ENCODE assay signal across 2 cellular contexts in the genomic region with DNA sequence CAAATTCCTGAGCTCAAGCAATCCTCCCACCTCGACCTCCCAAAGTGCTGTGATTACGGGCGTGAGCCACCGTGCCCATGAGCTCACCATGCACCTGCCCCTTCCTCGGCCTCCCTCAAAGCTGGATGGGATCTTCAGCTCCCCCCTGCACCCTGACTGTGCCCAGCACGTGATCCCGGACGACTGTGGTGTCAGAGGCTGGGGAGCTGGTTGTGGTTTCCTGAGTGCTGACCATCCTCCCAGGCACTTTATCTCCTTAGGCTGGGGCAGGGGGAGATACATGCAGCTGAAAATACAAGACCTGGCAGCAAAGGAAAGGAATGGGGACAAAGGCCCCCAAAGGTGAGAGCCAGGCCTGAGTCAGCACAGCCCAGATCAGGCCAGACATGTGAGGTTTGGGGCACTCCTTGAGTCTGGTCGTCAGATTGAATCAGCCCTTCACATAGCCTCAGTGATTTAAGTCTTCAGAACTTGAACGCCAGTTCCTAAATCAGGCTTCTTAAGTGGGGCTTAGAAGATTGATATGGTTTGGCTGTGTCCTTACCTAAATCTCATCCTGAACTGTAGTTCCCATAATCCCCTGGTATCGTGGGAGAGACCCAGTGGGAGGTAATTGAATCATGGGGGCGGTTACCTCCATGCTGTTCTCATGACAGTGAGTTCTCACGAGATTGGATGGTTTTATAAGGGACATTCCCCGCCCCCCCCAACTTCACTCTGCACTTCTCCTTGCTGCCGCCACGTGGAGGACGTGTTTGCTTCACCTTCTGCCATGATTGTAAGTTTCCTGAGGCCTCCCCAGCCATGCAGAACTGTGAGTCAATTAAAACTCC.
A peak's percentile ranks its signal among the peaks of the same experiment; 100 is the strongest.
TF ChIP-seq lines count a peak whose summit lies in the region.

No MANE protein-coding gene starts in this region.

TF ChIP-seq in A549, 52 proteins besides CTCF, POLR2A, EP300 and RAD21:
- TF ChIP-seq, protein P1, sequence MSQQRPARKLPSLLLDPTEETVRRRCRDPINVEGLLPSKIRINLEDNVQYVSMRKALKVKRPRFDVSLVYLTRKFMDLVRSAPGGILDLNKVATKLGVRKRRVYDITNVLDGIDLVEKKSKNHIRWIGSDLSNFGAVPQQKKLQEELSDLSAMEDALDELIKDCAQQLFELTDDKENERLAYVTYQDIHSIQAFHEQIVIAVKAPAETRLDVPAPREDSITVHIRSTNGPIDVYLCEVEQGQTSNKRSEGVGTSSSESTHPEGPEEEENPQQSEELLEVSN (IDR thresholded peaks at IDR 0.05; ENCODE audit: borderline replicate concordance, low read depth), result 0 out of 2 replicates have a peak, but pooled peaks have one; percentile 23
- TF ChIP-seq EHMT2 (IDR thresholded peaks at IDR 0.05; ENCODE audit: low read depth) (no peak), RNF2 (IDR thresholded peaks at IDR 0.05; ENCODE audit: borderline replicate concordance, low read depth) (no peak), TFCP2L1 (CRISPR knock-in tag; IDR thresholded peaks at IDR 0.05) (no peak), TP53 (CRISPR knock-in tag; IDR thresholded peaks at IDR 0.05) (no peak), CHD2 (IDR thresholded peaks at IDR 0.05; ENCODE audit: low read length, partially characterized antibody) (peak; percentile 85), RCOR1 (IDR thresholded peaks at IDR 0.05; ENCODE audit: low read depth, low read length) (no peak), MAFK (IDR thresholded peaks at IDR 0.05; ENCODE audit: partially characterized antibody) (peak; percentile 2)
- TF ChIP-seq, protein P2, sequence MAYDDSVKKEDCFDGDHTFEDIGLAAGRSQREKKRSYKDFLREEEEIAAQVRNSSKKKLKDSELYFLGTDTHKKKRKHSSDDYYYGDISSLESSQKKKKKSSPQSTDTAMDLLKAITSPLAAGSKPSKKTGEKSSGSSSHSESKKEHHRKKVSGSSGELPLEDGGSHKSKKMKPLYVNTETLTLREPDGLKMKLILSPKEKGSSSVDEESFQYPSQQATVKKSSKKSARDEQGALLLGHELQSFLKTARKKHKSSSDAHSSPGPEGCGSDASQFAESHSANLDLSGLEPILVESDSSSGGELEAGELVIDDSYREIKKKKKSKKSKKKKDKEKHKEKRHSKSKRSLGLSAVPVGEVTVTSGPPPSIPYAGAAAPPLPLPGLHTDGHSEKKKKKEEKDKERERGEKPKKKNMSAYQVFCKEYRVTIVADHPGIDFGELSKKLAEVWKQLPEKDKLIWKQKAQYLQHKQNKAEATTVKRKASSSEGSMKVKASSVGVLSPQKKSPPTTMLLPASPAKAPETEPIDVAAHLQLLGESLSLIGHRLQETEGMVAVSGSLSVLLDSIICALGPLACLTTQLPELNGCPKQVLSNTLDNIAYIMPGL (CRISPR knock-in tag; IDR thresholded peaks at IDR 0.05; ENCODE audit: borderline replicate concordance), result no peak
- TF ChIP-seq, protein P3, sequence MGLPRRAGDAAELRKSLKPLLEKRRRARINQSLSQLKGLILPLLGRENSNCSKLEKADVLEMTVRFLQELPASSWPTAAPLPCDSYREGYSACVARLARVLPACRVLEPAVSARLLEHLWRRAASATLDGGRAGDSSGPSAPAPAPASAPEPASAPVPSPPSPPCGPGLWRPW (IDR thresholded peaks at IDR 0.05), result no peak
- TF ChIP-seq, protein P4, sequence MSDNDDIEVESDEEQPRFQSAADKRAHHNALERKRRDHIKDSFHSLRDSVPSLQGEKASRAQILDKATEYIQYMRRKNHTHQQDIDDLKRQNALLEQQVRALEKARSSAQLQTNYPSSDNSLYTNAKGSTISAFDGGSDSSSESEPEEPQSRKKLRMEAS (IDR thresholded peaks at IDR 0.05), result peak; percentile 64
- TF ChIP-seq, protein P5, sequence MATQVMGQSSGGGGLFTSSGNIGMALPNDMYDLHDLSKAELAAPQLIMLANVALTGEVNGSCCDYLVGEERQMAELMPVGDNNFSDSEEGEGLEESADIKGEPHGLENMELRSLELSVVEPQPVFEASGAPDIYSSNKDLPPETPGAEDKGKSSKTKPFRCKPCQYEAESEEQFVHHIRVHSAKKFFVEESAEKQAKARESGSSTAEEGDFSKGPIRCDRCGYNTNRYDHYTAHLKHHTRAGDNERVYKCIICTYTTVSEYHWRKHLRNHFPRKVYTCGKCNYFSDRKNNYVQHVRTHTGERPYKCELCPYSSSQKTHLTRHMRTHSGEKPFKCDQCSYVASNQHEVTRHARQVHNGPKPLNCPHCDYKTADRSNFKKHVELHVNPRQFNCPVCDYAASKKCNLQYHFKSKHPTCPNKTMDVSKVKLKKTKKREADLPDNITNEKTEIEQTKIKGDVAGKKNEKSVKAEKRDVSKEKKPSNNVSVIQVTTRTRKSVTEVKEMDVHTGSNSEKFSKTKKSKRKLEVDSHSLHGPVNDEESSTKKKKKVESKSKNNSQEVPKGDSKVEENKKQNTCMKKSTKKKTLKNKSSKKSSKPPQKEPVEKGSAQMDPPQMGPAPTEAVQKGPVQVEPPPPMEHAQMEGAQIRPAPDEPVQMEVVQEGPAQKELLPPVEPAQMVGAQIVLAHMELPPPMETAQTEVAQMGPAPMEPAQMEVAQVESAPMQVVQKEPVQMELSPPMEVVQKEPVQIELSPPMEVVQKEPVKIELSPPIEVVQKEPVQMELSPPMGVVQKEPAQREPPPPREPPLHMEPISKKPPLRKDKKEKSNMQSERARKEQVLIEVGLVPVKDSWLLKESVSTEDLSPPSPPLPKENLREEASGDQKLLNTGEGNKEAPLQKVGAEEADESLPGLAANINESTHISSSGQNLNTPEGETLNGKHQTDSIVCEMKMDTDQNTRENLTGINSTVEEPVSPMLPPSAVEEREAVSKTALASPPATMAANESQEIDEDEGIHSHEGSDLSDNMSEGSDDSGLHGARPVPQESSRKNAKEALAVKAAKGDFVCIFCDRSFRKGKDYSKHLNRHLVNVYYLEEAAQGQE (IDR thresholded peaks at IDR 0.05), result peak; percentile 83

TF ChIP-seq in K562, 482 proteins besides CTCF, POLR2A, EP300 and RAD21 (continues in another document):
- no peak for TF ChIP-seq PTTG1 (tag; IDR thresholded peaks at IDR 0.05; ENCODE audit: low read depth)
- TF ChIP-seq E2F3 (CRISPR knock-in tag; IDR thresholded peaks at IDR 0.05), result no peak
- no peak for TF ChIP-seq DDX20 (tag; IDR thresholded peaks at IDR 0.05; ENCODE audit: low read depth)
- no peak for TF ChIP-seq ZNF584 (CRISPR knock-in tag; IDR thresholded peaks at IDR 0.05; ENCODE audit: low read depth)
- TF ChIP-seq JUNB (CRISPR knock-in tag; conservative IDR thresholded peaks at IDR 0.05), result no peak
- no peak for TF ChIP-seq CBX5 (IDR thresholded peaks at IDR 0.05; ENCODE audit: borderline replicate concordance, low read depth)
- TF ChIP-seq, protein P6, sequence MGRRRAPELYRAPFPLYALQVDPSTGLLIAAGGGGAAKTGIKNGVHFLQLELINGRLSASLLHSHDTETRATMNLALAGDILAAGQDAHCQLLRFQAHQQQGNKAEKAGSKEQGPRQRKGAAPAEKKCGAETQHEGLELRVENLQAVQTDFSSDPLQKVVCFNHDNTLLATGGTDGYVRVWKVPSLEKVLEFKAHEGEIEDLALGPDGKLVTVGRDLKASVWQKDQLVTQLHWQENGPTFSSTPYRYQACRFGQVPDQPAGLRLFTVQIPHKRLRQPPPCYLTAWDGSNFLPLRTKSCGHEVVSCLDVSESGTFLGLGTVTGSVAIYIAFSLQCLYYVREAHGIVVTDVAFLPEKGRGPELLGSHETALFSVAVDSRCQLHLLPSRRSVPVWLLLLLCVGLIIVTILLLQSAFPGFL (CRISPR knock-in tag; IDR thresholded peaks at IDR 0.05), result no peak
- TF ChIP-seq ZNF507 (tag; conservative IDR thresholded peaks at IDR 0.05), result no peak
- 0 out of 4 replicates have a peak, but pooled peaks of 1 of the 2 experiments have one; percentile 17 for TF ChIP-seq MAZ (CRISPR knock-in tag; conservative IDR thresholded peaks at IDR 0.05 in 1 of 2, IDR thresholded peaks at IDR 0.05 in 1 of 2)
- TF ChIP-seq NBN (IDR thresholded peaks at IDR 0.05; ENCODE audit: low read depth), result no peak
- TF ChIP-seq HDAC2 (IDR thresholded peaks at IDR 0.05), result peak; percentile 57; the same call in 1 of the 2 replicates
- no peak for TF ChIP-seq FUS (optimal IDR thresholded peaks at IDR 0.05; ENCODE audit: low read depth, low read length)
- TF ChIP-seq ELF4 (CRISPR knock-in tag; IDR thresholded peaks at IDR 0.05), result no peak
- no peak for TF ChIP-seq ZNF134 (CRISPR knock-in tag; conservative IDR thresholded peaks at IDR 0.05)
- no peak for TF ChIP-seq ZNF41 (CRISPR knock-in tag; conservative IDR thresholded peaks at IDR 0.05)
- TF ChIP-seq, protein P7, sequence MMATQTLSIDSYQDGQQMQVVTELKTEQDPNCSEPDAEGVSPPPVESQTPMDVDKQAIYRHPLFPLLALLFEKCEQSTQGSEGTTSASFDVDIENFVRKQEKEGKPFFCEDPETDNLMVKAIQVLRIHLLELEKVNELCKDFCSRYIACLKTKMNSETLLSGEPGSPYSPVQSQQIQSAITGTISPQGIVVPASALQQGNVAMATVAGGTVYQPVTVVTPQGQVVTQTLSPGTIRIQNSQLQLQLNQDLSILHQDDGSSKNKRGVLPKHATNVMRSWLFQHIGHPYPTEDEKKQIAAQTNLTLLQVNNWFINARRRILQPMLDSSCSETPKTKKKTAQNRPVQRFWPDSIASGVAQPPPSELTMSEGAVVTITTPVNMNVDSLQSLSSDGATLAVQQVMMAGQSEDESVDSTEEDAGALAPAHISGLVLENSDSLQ (IDR thresholded peaks at IDR 0.05), result no peak; the same call in 1 of the 2 replicates
- TF ChIP-seq GTF2F1 (IDR thresholded peaks at IDR 0.05; ENCODE audit: low read depth, low read length), result 0 out of 2 replicates have a peak, but pooled peaks have one; percentile 44
- TF ChIP-seq ZNF263 (CRISPR knock-in tag; IDR thresholded peaks at IDR 0.05; ENCODE audit: borderline replicate concordance), result no peak
- TF ChIP-seq RFX1 (IDR thresholded peaks at IDR 0.05), result peak; percentile 30; the same call in 1 of the 2 replicates
- no peak for TF ChIP-seq MTA1 (IDR thresholded peaks at IDR 0.05; ENCODE audit: borderline replicate concordance)
- no peak for TF ChIP-seq NELFE (IDR thresholded peaks at IDR 0.05; ENCODE audit: insufficient read depth, insufficient read length)
- TF ChIP-seq BHLHE40 (IDR thresholded peaks at IDR 0.05; ENCODE audit: low read length), result no peak
- no peak for TF ChIP-seq GATAD2B (IDR thresholded peaks at IDR 0.05; ENCODE audit: borderline replicate concordance)
- TF ChIP-seq HDAC6 (IDR thresholded peaks at IDR 0.05; ENCODE audit: low read depth, low read length), result no peak
- TF ChIP-seq ZNF778 (CRISPR knock-in tag; IDR thresholded peaks at IDR 0.05), result no peak
- no peak for TF ChIP-seq STAT5B (CRISPR knock-in tag; IDR thresholded peaks at IDR 0.05)
- TF ChIP-seq ZNF668 (CRISPR knock-in tag; IDR thresholded peaks at IDR 0.05), result no peak
- no peak for TF ChIP-seq NFYB (IDR thresholded peaks at IDR 0.05; ENCODE audit: extremely low read depth, insufficient read length)
- no peak for TF ChIP-seq SAP30 (IDR thresholded peaks at IDR 0.05; ENCODE audit: borderline replicate concordance, insufficient read depth, low read depth, low read length, poor library complexity, severe bottlenecking)
- TF ChIP-seq, protein P8, sequence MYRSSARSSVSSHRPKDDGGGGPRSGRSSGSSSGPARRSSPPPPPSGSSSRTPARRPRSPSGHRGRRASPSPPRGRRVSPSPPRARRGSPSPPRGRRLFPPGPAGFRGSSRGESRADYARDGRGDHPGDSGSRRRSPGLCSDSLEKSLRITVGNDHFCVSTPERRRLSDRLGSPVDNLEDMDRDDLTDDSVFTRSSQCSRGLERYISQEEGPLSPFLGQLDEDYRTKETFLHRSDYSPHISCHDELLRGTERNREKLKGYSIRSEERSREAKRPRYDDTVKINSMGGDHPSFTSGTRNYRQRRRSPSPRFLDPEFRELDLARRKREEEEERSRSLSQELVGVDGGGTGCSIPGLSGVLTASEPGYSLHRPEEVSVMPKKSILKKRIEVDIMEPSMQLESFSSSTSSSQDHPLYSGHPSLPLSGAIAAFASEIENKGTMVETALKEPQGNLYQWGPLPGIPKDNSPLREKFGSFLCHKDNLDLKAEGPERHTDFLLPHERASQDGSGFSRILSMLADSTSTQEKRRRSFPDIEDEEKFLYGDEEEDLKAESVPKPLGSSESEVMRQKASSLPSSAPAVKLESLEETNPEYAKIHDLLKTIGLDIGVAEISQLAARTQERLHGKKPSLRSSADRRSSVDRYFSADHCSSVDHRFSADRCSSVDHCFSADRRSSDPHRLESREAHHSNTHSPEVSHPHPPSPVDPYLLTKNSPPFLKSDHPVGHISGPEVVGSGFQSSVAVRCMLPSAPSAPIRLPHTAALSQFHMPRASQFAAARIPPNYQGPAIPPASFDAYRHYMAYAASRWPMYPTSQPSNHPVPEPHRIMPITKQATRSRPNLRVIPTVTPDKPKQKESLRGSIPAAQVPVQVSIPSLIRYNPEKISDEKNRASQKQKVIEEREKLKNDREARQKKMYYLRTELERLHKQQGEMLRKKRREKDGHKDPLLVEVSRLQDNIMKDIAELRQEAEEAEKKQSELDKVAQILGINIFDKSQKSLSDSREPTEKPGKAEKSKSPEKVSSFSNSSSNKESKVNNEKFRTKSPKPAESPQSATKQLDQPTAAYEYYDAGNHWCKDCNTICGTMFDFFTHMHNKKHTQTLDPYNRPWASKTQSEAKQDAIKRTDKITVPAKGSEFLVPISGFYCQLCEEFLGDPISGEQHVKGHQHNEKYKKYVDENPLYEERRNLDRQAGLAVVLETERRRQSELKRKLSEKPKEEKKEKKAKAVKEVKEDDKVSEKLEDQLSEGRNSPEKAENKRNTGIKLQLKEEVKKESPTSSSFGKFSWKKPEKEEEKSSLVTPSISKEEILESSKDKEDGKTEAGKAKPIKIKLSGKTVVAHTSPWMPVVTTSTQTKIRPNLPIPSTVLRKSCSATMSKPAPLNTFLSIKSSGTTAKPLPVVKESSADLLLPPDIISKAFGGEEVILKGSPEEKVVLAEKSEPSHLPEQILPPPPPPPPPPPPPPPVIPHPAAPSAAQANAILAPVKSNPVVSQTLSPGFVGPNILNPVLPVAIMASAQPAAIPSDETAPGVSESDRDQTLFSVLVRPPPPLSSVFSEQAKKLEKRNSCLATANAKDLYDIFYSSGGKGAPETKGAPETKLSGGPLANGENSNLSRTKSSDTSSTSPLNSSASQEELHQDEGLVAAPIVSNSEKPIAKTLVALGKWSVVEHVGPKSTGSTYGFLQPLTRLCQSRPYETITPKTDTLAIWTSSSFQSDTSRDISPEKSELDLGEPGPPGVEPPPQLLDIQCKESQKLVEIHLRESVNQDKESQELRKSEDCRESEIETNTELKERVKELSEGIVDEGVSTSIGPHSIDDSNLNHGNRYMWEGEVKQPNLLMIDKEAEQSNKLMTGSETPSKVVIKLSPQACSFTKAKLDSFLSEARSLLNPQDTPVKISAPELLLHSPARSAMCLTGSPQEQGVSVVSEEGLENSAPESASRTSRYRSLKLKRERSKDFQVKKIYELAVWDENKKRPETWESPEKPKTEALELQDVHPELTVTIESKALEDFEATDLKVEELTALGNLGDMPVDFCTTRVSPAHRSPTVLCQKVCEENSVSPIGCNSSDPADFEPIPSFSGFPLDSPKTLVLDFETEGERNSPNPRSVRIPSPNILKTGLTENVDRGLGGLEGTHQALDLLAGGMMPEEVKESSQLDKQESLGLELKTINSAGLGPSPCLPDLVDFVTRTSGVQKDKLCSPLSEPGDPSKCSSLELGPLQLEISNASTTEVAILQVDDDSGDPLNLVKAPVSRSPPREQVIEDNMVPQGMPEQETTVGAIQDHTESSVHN (IDR thresholded peaks at IDR 0.05; ENCODE audit: borderline replicate concordance in 1 of 2, low read depth in 1 of 2), result no peak
- TF ChIP-seq, protein P9, sequence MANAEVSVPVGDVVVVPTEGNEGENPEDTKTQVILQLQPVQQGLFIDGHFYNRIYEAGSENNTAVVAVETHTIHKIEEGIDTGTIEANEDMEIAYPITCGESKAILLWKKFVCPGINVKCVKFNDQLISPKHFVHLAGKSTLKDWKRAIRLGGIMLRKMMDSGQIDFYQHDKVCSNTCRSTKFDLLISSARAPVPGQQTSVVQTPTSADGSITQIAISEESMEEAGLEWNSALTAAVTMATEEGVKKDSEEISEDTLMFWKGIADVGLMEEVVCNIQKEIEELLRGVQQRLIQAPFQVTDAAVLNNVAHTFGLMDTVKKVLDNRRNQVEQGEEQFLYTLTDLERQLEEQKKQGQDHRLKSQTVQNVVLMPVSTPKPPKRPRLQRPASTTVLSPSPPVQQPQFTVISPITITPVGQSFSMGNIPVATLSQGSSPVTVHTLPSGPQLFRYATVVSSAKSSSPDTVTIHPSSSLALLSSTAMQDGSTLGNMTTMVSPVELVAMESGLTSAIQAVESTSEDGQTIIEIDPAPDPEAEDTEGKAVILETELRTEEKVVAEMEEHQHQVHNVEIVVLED (CRISPR knock-in tag; IDR thresholded peaks at IDR 0.05), result no peak
